In the genomic region with DNA sequence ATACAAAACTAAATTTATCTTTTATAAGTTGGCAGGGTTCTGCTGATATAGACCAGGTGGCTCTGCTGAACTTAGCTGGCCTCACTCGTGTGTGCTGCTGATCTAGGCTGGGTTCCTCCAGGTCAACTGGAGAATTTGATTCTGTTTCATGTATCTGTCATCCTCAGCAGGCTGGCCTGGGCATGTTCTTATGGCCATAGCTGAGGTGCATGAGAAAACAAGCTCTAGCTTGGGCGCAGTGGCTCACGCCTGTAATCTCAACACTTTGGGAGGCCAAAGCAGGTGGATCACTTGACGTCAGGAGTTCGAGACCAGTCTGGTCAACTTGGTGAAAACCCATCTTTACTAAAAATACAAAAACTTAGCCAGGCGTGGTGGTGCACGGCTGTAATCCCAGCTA, we compare ENCODE assay signal across 26 cellular contexts. TPM values are rescaled to one million over a fixed set of nuclear protein-coding genes. Genes with fewer than 3 reads are reported as not detected.
"Had no signal": no experiment of that assay in that cellular context is flagged by ENCODE, and none has a peak within 500 bp of the region (broad histone marks: within the 10 kb centered on the region; RNA-seq: fewer than 3 reads in every experiment).

No MANE protein-coding gene starts in this region.

- H3K27ac ChIP-seq: body of pancreas, lower lobe of right lung, neural progenitor cell, prostate gland, thyroid gland had no signal

- H3K4me1 ChIP-seq: body of pancreas, lower lobe of right lung, neural progenitor cell, prostate gland, thyroid gland had no signal

- DNase-seq: activated CD4-positive, alpha-beta T cell treated with anti-CD3 and anti-CD28 coated beads for 1 hour; activated CD4-positive, alpha-beta T cell treated with anti-CD3 and anti-CD28 coated beads, Interleukin-2, amount 50 U/mL, for 1 hour; activated CD8-positive, alpha-beta T cell treated with anti-CD3 and anti-CD28 coated beads, Interleukin-2, amount 10 ng/mL, durations not matched to agents 7 days and 5 days; activated gamma-delta T cell; activated naive CD4-positive, alpha-beta T cell treated with anti-CD3 and anti-CD28 coated beads, Interleukin-2, amount 50 U/mL, for 16 hours; activated naive CD8-positive, alpha-beta T cell treated with anti-CD3 and anti-CD28 coated beads, Interleukin-2, amount 50 U/mL, for 24 hours; anterior cingulate cortex; body of pancreas; caudate nucleus; dermis blood vessel endothelial cell; effector memory CD4-positive, alpha-beta T cell; foreskin melanocyte; left colon; lower lobe of right lung; naive thymus-derived CD8-positive, alpha-beta T cell; right cardiac atrium; stimulated activated CD4-positive, alpha-beta T cell treated with anti-CD3 and anti-CD28 coated beads, Interleukin-12 subunit alpha, Interleukin-12 subunit beta, amount 100 ng/mL, for 4 hours; stimulated activated CD4-positive, alpha-beta T cell treated with anti-CD3 and anti-CD28 coated beads, Interleukin-4, amount 100 ng/mL, for 4 hours; stimulated activated naive CD8-positive, alpha-beta T cell treated with anti-CD3 and anti-CD28 coated beads, Interleukin-15, Interleukin-2, amounts not matched to agents 100 U/mL and 50 U/mL, for 24 hours; substantia nigra; T-helper 1 cell; thyroid gland had no signal

- H3K4me3 ChIP-seq: body of pancreas, lower lobe of right lung, neural progenitor cell, prostate gland, thyroid gland had no signal

- ATAC-seq: activated CD8-positive, alpha-beta T cell treated with anti-CD3 and anti-CD28 coated beads, Interleukin-2, amount 10 ng/mL, durations not matched to agents 7 days and 5 days; activated naive CD8-positive, alpha-beta T cell treated with anti-CD3 and anti-CD28 coated beads, Interleukin-2, amount 50 U/mL, for 24 hours; body of pancreas; left colon; naive thymus-derived CD8-positive, alpha-beta T cell; right cardiac atrium; stimulated activated naive CD8-positive, alpha-beta T cell treated with anti-CD3 and anti-CD28 coated beads, Interleukin-15, Interleukin-2, amounts not matched to agents 100 U/mL and 50 U/mL, for 24 hours had no signal

- H2AFZ ChIP-seq: neural progenitor cell had no signal

- H3K9ac ChIP-seq: neural progenitor cell had no signal

- H3K9me3 ChIP-seq: body of pancreas, lower lobe of right lung, prostate gland, thyroid gland had no signal

- H3K36me3 ChIP-seq: lower lobe of right lung, neural progenitor cell, prostate gland, thyroid gland had no signal

- H3K4me2 ChIP-seq: neural progenitor cell had no signal

- H3K27me3 ChIP-seq: body of pancreas, neural progenitor cell, thyroid gland had no signal

RNA-seq across cellular contexts. Expression of gene BCL2L14, which starts 24.3 kb away (rescaled TPM):
- total RNA-seq: dermis blood vessel endothelial cell; endothelial cell of umbilical vein; naive thymus-derived CD8-positive, alpha-beta T cell; osteoblast; right cardiac atrium had no signal
- polyA plus RNA-seq: endothelial cell of umbilical vein, right cardiac atrium had no signal
